In the genomic region with DNA sequence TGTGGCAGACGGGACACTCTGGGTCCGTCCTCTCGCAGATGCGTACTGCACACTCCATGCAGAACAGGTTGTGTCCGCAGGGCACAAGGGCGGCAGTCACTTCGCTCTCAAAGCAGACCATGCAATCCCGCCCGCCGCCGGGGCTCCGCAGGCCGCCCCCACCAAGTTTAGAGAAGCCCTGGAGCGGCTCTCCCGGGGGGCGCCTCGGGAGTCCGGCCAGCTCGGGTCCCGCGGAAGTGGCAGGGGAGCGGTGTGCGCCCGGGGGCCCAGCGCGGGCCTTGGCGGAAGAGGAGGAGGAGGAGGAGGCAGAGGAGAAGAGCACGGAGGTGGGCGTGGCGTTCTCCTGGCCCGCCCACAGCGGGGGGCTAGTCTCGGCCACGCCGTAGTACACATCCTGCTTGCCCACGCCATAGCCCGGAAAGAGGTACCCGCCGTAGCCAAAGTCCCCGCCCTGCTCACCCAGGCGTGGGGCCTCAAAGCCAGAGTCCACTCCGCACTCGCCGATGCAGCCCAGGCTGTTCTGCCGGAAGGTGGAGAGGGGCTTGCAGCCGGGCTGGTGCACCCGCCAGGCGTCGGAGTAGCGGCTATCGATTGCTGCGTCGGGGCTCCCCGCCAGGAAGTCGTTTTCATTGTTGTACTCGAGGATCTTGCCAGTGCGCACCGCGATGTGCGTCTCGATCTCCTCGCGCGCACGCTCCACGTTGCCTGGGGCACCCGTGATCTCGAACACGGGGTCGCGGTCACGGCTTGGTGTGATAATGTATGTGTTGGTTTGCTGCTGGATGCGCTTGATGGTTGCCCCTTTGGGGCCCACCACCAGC, we compare ENCODE assay signal across 1 cellular context.
TF ChIP-seq lines count a peak whose summit lies in the region.

No MANE protein-coding gene starts in this region.

TF ChIP-seq in GM12878, 131 proteins besides CTCF, POLR2A, EP300 and RAD21 (continued from another document):
- TF ChIP-seq, protein P1, sequence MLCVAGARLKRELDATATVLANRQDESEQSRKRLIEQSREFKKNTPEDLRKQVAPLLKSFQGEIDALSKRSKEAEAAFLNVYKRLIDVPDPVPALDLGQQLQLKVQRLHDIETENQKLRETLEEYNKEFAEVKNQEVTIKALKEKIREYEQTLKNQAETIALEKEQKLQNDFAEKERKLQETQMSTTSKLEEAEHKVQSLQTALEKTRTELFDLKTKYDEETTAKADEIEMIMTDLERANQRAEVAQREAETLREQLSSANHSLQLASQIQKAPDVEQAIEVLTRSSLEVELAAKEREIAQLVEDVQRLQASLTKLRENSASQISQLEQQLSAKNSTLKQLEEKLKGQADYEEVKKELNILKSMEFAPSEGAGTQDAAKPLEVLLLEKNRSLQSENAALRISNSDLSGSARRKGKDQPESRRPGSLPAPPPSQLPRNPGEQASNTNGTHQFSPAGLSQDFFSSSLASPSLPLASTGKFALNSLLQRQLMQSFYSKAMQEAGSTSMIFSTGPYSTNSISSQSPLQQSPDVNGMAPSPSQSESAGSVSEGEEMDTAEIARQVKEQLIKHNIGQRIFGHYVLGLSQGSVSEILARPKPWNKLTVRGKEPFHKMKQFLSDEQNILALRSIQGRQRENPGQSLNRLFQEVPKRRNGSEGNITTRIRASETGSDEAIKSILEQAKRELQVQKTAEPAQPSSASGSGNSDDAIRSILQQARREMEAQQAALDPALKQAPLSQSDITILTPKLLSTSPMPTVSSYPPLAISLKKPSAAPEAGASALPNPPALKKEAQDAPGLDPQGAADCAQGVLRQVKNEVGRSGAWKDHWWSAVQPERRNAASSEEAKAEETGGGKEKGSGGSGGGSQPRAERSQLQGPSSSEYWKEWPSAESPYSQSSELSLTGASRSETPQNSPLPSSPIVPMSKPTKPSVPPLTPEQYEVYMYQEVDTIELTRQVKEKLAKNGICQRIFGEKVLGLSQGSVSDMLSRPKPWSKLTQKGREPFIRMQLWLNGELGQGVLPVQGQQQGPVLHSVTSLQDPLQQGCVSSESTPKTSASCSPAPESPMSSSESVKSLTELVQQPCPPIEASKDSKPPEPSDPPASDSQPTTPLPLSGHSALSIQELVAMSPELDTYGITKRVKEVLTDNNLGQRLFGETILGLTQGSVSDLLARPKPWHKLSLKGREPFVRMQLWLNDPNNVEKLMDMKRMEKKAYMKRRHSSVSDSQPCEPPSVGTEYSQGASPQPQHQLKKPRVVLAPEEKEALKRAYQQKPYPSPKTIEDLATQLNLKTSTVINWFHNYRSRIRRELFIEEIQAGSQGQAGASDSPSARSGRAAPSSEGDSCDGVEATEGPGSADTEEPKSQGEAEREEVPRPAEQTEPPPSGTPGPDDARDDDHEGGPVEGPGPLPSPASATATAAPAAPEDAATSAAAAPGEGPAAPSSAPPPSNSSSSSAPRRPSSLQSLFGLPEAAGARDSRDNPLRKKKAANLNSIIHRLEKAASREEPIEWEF (IDR thresholded peaks at IDR 0.05; ENCODE audit: insufficient replicate concordance, low read depth, low read length), result no peak
- TF ChIP-seq, protein P2, sequence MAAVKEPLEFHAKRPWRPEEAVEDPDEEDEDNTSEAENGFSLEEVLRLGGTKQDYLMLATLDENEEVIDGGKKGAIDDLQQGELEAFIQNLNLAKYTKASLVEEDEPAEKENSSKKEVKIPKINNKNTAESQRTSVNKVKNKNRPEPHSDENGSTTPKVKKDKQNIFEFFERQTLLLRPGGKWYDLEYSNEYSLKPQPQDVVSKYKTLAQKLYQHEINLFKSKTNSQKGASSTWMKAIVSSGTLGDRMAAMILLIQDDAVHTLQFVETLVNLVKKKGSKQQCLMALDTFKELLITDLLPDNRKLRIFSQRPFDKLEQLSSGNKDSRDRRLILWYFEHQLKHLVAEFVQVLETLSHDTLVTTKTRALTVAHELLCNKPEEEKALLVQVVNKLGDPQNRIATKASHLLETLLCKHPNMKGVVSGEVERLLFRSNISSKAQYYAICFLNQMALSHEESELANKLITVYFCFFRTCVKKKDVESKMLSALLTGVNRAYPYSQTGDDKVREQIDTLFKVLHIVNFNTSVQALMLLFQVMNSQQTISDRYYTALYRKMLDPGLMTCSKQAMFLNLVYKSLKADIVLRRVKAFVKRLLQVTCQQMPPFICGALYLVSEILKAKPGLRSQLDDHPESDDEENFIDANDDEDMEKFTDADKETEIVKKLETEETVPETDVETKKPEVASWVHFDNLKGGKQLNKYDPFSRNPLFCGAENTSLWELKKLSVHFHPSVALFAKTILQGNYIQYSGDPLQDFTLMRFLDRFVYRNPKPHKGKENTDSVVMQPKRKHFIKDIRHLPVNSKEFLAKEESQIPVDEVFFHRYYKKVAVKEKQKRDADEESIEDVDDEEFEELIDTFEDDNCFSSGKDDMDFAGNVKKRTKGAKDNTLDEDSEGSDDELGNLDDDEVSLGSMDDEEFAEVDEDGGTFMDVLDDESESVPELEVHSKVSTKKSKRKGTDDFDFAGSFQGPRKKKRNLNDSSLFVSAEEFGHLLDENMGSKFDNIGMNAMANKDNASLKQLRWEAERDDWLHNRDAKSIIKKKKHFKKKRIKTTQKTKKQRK (IDR thresholded peaks at IDR 0.05; ENCODE audit: low read depth, low read length), result no peak
- TF ChIP-seq SREBF2 (IDR thresholded peaks at IDR 0.05; ENCODE audit: low read length) (no peak), ZSCAN29 (IDR thresholded peaks at IDR 0.05) (no peak), EED (IDR thresholded peaks at IDR 0.05; ENCODE audit: low read depth) (no peak), HCFC1 (IDR thresholded peaks at IDR 0.05; ENCODE audit: low read length) (no peak), JUND (IDR thresholded peaks at IDR 0.05; ENCODE audit: low read depth, low read length) (no peak), SIX5 (IDR thresholded peaks at IDR 0.05; ENCODE audit: low read depth, low read length, severe bottlenecking) (no peak), FOXK2 (IDR thresholded peaks at IDR 0.05) (no peak), TCF3 (IDR thresholded peaks at IDR 0.05; ENCODE audit: borderline replicate concordance, insufficient read depth, low read depth, low read length) (no peak), YBX1 (IDR thresholded peaks at IDR 0.05) (no peak)
- TF ChIP-seq, protein P3, sequence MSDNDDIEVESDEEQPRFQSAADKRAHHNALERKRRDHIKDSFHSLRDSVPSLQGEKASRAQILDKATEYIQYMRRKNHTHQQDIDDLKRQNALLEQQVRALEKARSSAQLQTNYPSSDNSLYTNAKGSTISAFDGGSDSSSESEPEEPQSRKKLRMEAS (IDR thresholded peaks at IDR 0.05; ENCODE audit: low read depth, low read length), result no peak; the same call in 1 of the 2 replicates
- TF ChIP-seq, protein P4, sequence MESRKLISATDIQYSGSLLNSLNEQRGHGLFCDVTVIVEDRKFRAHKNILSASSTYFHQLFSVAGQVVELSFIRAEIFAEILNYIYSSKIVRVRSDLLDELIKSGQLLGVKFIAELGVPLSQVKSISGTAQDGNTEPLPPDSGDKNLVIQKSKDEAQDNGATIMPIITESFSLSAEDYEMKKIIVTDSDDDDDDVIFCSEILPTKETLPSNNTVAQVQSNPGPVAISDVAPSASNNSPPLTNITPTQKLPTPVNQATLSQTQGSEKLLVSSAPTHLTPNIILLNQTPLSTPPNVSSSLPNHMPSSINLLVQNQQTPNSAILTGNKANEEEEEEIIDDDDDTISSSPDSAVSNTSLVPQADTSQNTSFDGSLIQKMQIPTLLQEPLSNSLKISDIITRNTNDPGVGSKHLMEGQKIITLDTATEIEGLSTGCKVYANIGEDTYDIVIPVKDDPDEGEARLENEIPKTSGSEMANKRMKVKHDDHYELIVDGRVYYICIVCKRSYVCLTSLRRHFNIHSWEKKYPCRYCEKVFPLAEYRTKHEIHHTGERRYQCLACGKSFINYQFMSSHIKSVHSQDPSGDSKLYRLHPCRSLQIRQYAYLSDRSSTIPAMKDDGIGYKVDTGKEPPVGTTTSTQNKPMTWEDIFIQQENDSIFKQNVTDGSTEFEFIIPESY (IDR thresholded peaks at IDR 0.05), result peak; percentile 94
